In genomic region chr7:65307651-65308299, GRCh38 we compare ENCODE assay signal across 8 cellular contexts.
DNase-seq lines count a peak whose midpoint lies in the region; ATAC-seq, FAIRE-seq and TF ChIP-seq lines count a peak whose summit lies in the region.

No MANE protein-coding gene starts in this region.

- H3K9me3 Mint-ChIP-seq in activated CD4-positive, alpha-beta T cell treated with anti-CD3 and anti-CD28 coated beads, Interleukin-2, amount 10 ng/mL, durations not matched to agents 24 days and 14 days = no peaks in the 10 kb centered on the region

- H3K4me3 ChIP-seq in A549 = no peak overlapping the region

- no peak overlapping the region for H3K27ac Mint-ChIP-seq in activated CD4-positive, alpha-beta T cell treated with anti-CD3 and anti-CD28 coated beads, Interleukin-2, amount 10 ng/mL, durations not matched to agents 24 days and 14 days

- ATAC-seq in A549 = peak; percentile 83 to 97
- peak; percentile 77 for ATAC-seq in HG02981 (IDR thresholded peaks at IDR 0.05; ENCODE audit: unreplicated experiment)

- no peak overlapping the region for H3K4me3 Mint-ChIP-seq in activated CD4-positive, alpha-beta T cell treated with anti-CD3 and anti-CD28 coated beads, Interleukin-2, amount 10 ng/mL, durations not matched to agents 24 days and 14 days

- no peaks in the 10 kb centered on the region for H3K9me3 ChIP-seq in A549

- POLR2A ChIA-PET in A549 (lab: Yijun Ruan, JAX) = no interaction called here

- H3K27ac ChIP-seq in A549 = no peak overlapping the region

- peak; percentile 87 to 93 for TF ChIP-seq RAD21 in A549 (conservative IDR thresholded peaks at IDR 0.05 in 1 of 2, IDR thresholded peaks at IDR 0.05 in 1 of 2)

- no peaks in the 10 kb centered on the region for H3K4me1 Mint-ChIP-seq in activated CD4-positive, alpha-beta T cell treated with anti-CD3 and anti-CD28 coated beads, Interleukin-2, amount 10 ng/mL, durations not matched to agents 24 days and 14 days

- no peak for FAIRE-seq in A549 (lab: Jason Lieb, UNC)

- TF ChIP-seq POLR2A in A549 (IDR thresholded peaks at IDR 0.05; ENCODE audit: low read length) = no peak

- H3K27me3 Mint-ChIP-seq in activated CD4-positive, alpha-beta T cell treated with anti-CD3 and anti-CD28 coated beads, Interleukin-2, amount 10 ng/mL, durations not matched to agents 24 days and 14 days = no peaks in the 10 kb centered on the region

- peak; percentile 49 to 67 for DNase-seq in A549 (ENCODE audit: low read depth in 1 of 2, low spot score in 1 of 2)
- DNase-seq in NCI-H2196 (lab: John Stamatoyannopoulos, UW; ENCODE audit: unreplicated experiment) = peak; percentile 64
- peak; percentile 78 for DNase-seq in activated CD4-positive, alpha-beta T cell treated with anti-CD3 and anti-CD28 coated beads, Interleukin-2, amount 10 ng/mL, durations not matched to agents 24 days and 14 days
- DNase-seq in ecto neural progenitor cell (ENCODE audit: low spot score) = peak; percentile 77
- DNase-seq in lung microvascular endothelial cell (ENCODE audit: low read depth in 2 of 2) = peak; percentile 73 to 86
- DNase-seq in stimulated activated CD8-positive, alpha-beta memory T cell treated with anti-CD3 and anti-CD28 coated beads, Interleukin-7, amount 100 ng/mL, for 4 hours (ENCODE audit: low read depth in 2 of 2) = peak; percentile 1 to 3

- peak overlapping the region; percentile 35; the same call in 1 of the 3 replicates for H3K4me2 ChIP-seq in A549

- 61% methylated on average over 5 of the region's 8 CpGs for WGBS in A549 (ENCODE audit: missing lambda C conversion rate)

- no peaks in the 10 kb centered on the region for H3K4me1 ChIP-seq in A549

- peak; percentile 84 for TF ChIP-seq CTCF in A549 (IDR thresholded peaks at IDR 0.05)
- peak; percentile 76 for TF ChIP-seq CTCF in GM12874 (IDR thresholded peaks at IDR 0.05; ENCODE audit: insufficient read depth, low read depth, low read length)

- TF ChIP-seq EP300 in A549 (IDR thresholded peaks at IDR 0.05) = no peak

- CTCF ChIA-PET in A549 (lab: Yijun Ruan, JAX) = interaction anchor here (0.6 to 4.8 kb wide), 34 partner anchors 8 to 872 kb away, joined by 3 to 33 read pairs (median 4); partner anchors contain the start of gene ZNF92

- intact Hi-C loops in activated CD4-positive, alpha-beta T cell treated with anti-CD3 and anti-CD28 coated beads, Interleukin-2, amount 10 ng/mL, durations not matched to agents 24 days and 14 days (cut with micrococcal nuclease) = no loop called here

- no peaks in the 10 kb centered on the region for H3K36me3 Mint-ChIP-seq in activated CD4-positive, alpha-beta T cell treated with anti-CD3 and anti-CD28 coated beads, Interleukin-2, amount 10 ng/mL, durations not matched to agents 24 days and 14 days (ENCODE audit: low read depth)

TF ChIP-seq in A549, 52 proteins besides CTCF, POLR2A, EP300 and RAD21:
- peak; percentile 85 for TF ChIP-seq SMC3 (IDR thresholded peaks at IDR 0.05)
- no peak for TF ChIP-seq CBX2 (IDR thresholded peaks at IDR 0.05; ENCODE audit: borderline replicate concordance, low read depth)
- TF ChIP-seq KDM5A (IDR thresholded peaks at IDR 0.05) = no peak

Comparison
In these comparisons a context has a peak if more than half of its experiments do, and no peak if none do; other contexts are left out.
1. DNase-seq: peak in every context shown above with its lines; median percentile 80 in lung microvascular endothelial cell; 78 in activated CD4-positive, alpha-beta T cell treated with anti-CD3 and anti-CD28 coated beads, Interleukin-2, amount 10 ng/mL, durations not matched to agents 24 days and 14 days; 77 in ecto neural progenitor cell; 64 in NCI-H2196; 58 in A549; 2 in stimulated activated CD8-positive, alpha-beta memory T cell treated with anti-CD3 and anti-CD28 coated beads, Interleukin-7, amount 100 ng/mL, for 4 hours.